In the genomic region with DNA sequence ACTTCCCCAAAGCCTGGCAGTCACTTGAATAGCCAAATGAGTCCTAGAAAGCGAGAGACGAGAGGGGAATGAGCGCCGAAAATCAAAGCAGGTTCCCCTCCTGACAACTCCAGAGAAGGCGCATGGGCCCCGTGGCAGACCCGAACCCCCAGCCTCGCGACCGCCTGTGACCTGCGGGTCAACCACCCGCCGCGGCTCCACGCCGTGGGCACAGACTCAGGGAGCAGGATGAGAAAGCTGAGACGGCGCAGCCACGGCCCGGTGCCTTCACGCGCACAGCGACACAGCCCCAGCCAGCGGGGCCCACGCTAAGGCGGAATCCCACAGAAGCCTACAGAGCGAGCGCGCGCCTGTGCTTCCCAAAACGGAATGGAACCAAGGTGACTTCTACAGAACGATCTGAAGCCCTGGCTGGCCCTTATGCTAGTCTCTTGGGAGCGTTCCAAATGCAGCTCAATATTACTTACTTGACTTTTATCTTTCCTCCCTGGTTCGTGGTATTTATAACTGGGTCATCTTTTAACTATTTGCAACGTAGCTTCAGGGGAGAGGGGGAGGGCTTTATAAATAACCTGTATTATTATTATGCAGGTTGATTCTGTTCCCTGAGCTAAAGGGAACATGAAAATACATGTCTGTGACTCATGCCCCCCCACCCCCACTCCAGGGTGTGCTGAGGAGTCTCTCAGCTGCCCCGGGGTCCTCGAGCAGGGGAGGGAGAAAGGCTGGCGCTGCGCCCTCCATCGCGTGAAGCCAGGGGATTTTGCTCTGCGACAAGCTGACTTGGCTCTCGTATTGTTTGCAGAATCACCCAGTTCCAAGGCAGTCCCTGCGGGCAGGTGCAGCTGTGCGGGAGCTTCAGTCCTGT, we compare ENCODE assay signal across 10 cellular contexts. TPM values are rescaled to one million over a fixed set of nuclear protein-coding genes. Genes with fewer than 3 reads are reported as not detected.
DNase-seq lines count a peak whose midpoint lies in the region; ATAC-seq and TF ChIP-seq lines count a peak whose summit lies in the region.
"Had no signal": no experiment of that assay in that cellular context is flagged by ENCODE, and none has a peak within 500 bp of the region (broad histone marks: within the 10 kb centered on the region; RNA-seq: fewer than 3 reads in every experiment).

No MANE protein-coding gene starts in this region.

- DNase-seq in GM13976 (ENCODE audit: low spot score): peak; percentile 32
- DNase-seq in NCI-H2171 (lab: John Stamatoyannopoulos, UW): peak; percentile 48
- DNase-seq in chondrocyte (ENCODE audit: low spot score): peak; percentile 78
- DNase-seq in naive thymus-derived CD8-positive, alpha-beta T cell: peak in 3 of 10 donors; percentile 18 to 36 (median 21)
- DNase-seq in T-helper 2 cell treated with Interferon-gamma antibody and Interleukin-4, amounts not matched to agents 5 μg/mL and 100 μg/mL, for 36 hours (ENCODE audit: low spot score): no peak
- DNase-seq in 8988T: no peak

- H3K27me3 Mint-ChIP-seq in chondrocyte (ENCODE audit: low read depth): peaks cover 70% of the 10 kb centered on the region
- peaks cover 42 to 100% (median 61%) of the 10 kb centered on the region in 5 donors for H3K27me3 Mint-ChIP-seq in naive thymus-derived CD8-positive, alpha-beta T cell
- peaks cover 86% of the 10 kb centered on the region for H3K27me3 Mint-ChIP-seq in T-helper 2 cell treated with Interferon-gamma antibody and Interleukin-4, amounts not matched to agents 5 μg/mL and 100 μg/mL, for 36 hours (ENCODE audit: low read depth)

- POLR2A ChIA-PET in naive thymus-derived CD8-positive, alpha-beta T cell (lab: Charles Lee): interaction anchor here (1.0 to 1.2 kb wide), 2 partner anchors 14 to 162 kb away, joined by 4 to 5 read pairs; no protein-coding TSS in a partner anchor

- H3K9me3 Mint-ChIP-seq in chondrocyte (ENCODE audit: low read depth): peaks cover 3% of the 10 kb centered on the region
- peaks cover 0 to 22% (median 8%) of the 10 kb centered on the region in 9 donors for H3K9me3 Mint-ChIP-seq in naive thymus-derived CD8-positive, alpha-beta T cell
- peaks cover 13% of the 10 kb centered on the region for H3K9me3 Mint-ChIP-seq in T-helper 2 cell treated with Interferon-gamma antibody and Interleukin-4, amounts not matched to agents 5 μg/mL and 100 μg/mL, for 36 hours

- peak; percentile 64 to 74 for ATAC-seq in naive thymus-derived CD8-positive, alpha-beta T cell
- ATAC-seq in HG03571 (IDR thresholded peaks at IDR 0.05; ENCODE audit: unreplicated experiment) (no peak), GM21447 (IDR thresholded peaks at IDR 0.05; ENCODE audit: unreplicated experiment) (no peak)

- peaks cover 18% of the 10 kb centered on the region for H3K4me1 Mint-ChIP-seq in chondrocyte (ENCODE audit: low read depth)
- H3K4me1 Mint-ChIP-seq in naive thymus-derived CD8-positive, alpha-beta T cell: peaks cover 18 to 42% (median 33%) of the 10 kb centered on the region in 4 donors
- H3K4me1 Mint-ChIP-seq in T-helper 2 cell treated with Interferon-gamma antibody and Interleukin-4, amounts not matched to agents 5 μg/mL and 100 μg/mL, for 36 hours (ENCODE audit: low read depth): peaks cover 2% of the 10 kb centered on the region
- H3K4me1 Mint-ChIP-seq: memory B cell had no signal

- H3K4me3 Mint-ChIP-seq in chondrocyte (ENCODE audit: unreplicated experiment): no peak overlapping the region
- peak overlapping the region; percentile 1 to 79 (median 67) for H3K4me3 Mint-ChIP-seq in naive thymus-derived CD8-positive, alpha-beta T cell
- H3K4me3 Mint-ChIP-seq in T-helper 2 cell treated with Interferon-gamma antibody and Interleukin-4, amounts not matched to agents 5 μg/mL and 100 μg/mL, for 36 hours: no peak overlapping the region
- H3K4me3 Mint-ChIP-seq: memory B cell had no signal

- TF ChIP-seq CTCF in GM13976 (IDR thresholded peaks at IDR 0.05; ENCODE audit: borderline replicate concordance, control extremely low read depth, extremely low read depth, insufficient read depth, missing control alignments) (no peak), chondrocyte (IDR thresholded peaks at IDR 0.05) (no peak)

- peaks cover 1% of the 10 kb centered on the region for H3K36me3 Mint-ChIP-seq in chondrocyte (ENCODE audit: low read depth)
- peaks cover 7 to 8% (median 7%) of the 10 kb centered on the region in 3 donors for H3K36me3 Mint-ChIP-seq in naive thymus-derived CD8-positive, alpha-beta T cell
- peaks cover 2% of the 10 kb centered on the region for H3K36me3 Mint-ChIP-seq in T-helper 2 cell treated with Interferon-gamma antibody and Interleukin-4, amounts not matched to agents 5 μg/mL and 100 μg/mL, for 36 hours (ENCODE audit: low read depth)

- no peak overlapping the region for H3K27ac Mint-ChIP-seq in chondrocyte (ENCODE audit: unreplicated experiment)
- H3K27ac Mint-ChIP-seq in naive thymus-derived CD8-positive, alpha-beta T cell: peak overlapping the region in 5 of 10 donors; percentile 9 to 70 (median 51)
- no peak overlapping the region for H3K27ac Mint-ChIP-seq in T-helper 2 cell treated with Interferon-gamma antibody and Interleukin-4, amounts not matched to agents 5 μg/mL and 100 μg/mL, for 36 hours
- H3K27ac Mint-ChIP-seq: memory B cell had no signal

- in situ Hi-C loops in GM13976 (cut with MboI; ENCODE audit: low sequenced_read_pairs, unreplicated experiment): no loop called here

RNA-seq across cellular contexts. Expression of a gene that starts 1.7 kb away (rescaled TPM):
- 0.15 to 0.38 TPM in 2 of 3 replicates, not detected in the other for total RNA-seq in chondrocyte
- total RNA-seq in naive thymus-derived CD8-positive, alpha-beta T cell: not detected
- polyA plus RNA-seq in naive thymus-derived CD8-positive, alpha-beta T cell: under 1 TPM in 1 of 3 donors, not detected in 2; 0.07 TPM
- total RNA-seq: LHCN-M2 had no signal

RNA-seq across cellular contexts. Expression of a gene that starts 12.7 kb away (rescaled TPM):
- total RNA-seq in chondrocyte: not detected in 3 replicates
- total RNA-seq in naive thymus-derived CD8-positive, alpha-beta T cell: not detected
- polyA plus RNA-seq in naive thymus-derived CD8-positive, alpha-beta T cell: not detected
- total RNA-seq: LHCN-M2 had no signal

RNA-seq across cellular contexts. Expression of a gene that starts 27.7 kb away (rescaled TPM):
- not detected in 3 replicates for total RNA-seq in chondrocyte
- not detected for total RNA-seq in naive thymus-derived CD8-positive, alpha-beta T cell
- not detected for polyA plus RNA-seq in naive thymus-derived CD8-positive, alpha-beta T cell
- total RNA-seq: LHCN-M2 had no signal

RNA-seq across cellular contexts. Expression of a gene that starts 42.9 kb away (rescaled TPM):
- total RNA-seq in chondrocyte: not detected in 3 replicates
- total RNA-seq in naive thymus-derived CD8-positive, alpha-beta T cell: not detected
- polyA plus RNA-seq in naive thymus-derived CD8-positive, alpha-beta T cell: not detected
- total RNA-seq: LHCN-M2 had no signal

RNA-seq across cellular contexts. Expression of a gene that starts 51.9 kb away (rescaled TPM):
- total RNA-seq in chondrocyte: not detected in 3 replicates
- total RNA-seq in naive thymus-derived CD8-positive, alpha-beta T cell: not detected
- not detected for polyA plus RNA-seq in naive thymus-derived CD8-positive, alpha-beta T cell
- total RNA-seq: LHCN-M2 had no signal

Comparison
In these comparisons a context has a peak if more than half of its experiments do, and no peak if none do; other contexts are left out.
1. DNase-seq: peak in GM13976 (single experiment), NCI-H2171 (single experiment) and chondrocyte (single experiment); none in T-helper 2 cell treated with Interferon-gamma antibody and Interleukin-4, amounts not matched to agents 5 μg/mL and 100 μg/mL, for 36 hours (single experiment) and 8988T (single experiment).
2. H3K4me3 Mint-ChIP-seq: peak in naive thymus-derived CD8-positive, alpha-beta T cell (10 of 10); none in chondrocyte (single experiment) and T-helper 2 cell treated with Interferon-gamma antibody and Interleukin-4, amounts not matched to agents 5 μg/mL and 100 μg/mL, for 36 hours (single experiment).
3. ATAC-seq: peak in naive thymus-derived CD8-positive, alpha-beta T cell (2 of 2); none in HG03571 (single experiment) and GM21447 (single experiment).